Comparison of ENCODE assay signal across 9 cellular contexts in genomic region chr16:83954577-83955016, GRCh38. TPM values are rescaled to one million over a fixed set of nuclear protein-coding genes. Genes with fewer than 3 reads are reported as not detected.
DNase-seq lines count a peak whose midpoint lies in the region; ATAC-seq and TF ChIP-seq lines count a peak whose summit lies in the region.
"Had no signal": no experiment of that assay in that cellular context is flagged by ENCODE, and none has a peak within 500 bp of the region (broad histone marks: within the 10 kb centered on the region; RNA-seq: fewer than 3 reads in every experiment).

No MANE protein-coding gene starts in this region.

- H3F3A ChIP-seq in GM23338 (replicated peaks; ENCODE audit: low read depth), result peaks cover 13% of the 10 kb centered on the region; the same call in 1 of the 2 replicates

- H3K9ac ChIP-seq in rectal smooth muscle tissue (ENCODE audit: low read length), result no peak overlapping the region

- no peaks in the 10 kb centered on the region for H3K4me1 ChIP-seq in GM23338 (ENCODE audit: insufficient read depth)
- H3K4me1 ChIP-seq in rectal smooth muscle tissue (ENCODE audit: control insufficient read depth, insufficient read depth, low read length), result peaks cover 11% of the 10 kb centered on the region

- H3K4me3 Mint-ChIP-seq in GM23338, result no peak overlapping the region

- no peaks in the 10 kb centered on the region for H3K9me2 ChIP-seq in GM23338 (ENCODE audit: insufficient read depth)

- peak; percentile 48 for DNase-seq in GM23338 (ENCODE audit: low spot score)
- DNase-seq in SW 1271 (lab: John Stamatoyannopoulos, UW), result peak; percentile 47 to 64
- peak; percentile 86 for DNase-seq in cardiac septum (ENCODE audit: low spot score)
- DNase-seq in NCI-H1930 (lab: John Stamatoyannopoulos, UW), result no peak
- no peak for DNase-seq in NCI-H345 (lab: John Stamatoyannopoulos, UW)
- DNase-seq in Ammon's horn (ENCODE audit: low spot score), result no peak

- H2AFZ ChIP-seq in GM23338, result no peak overlapping the region

- no peaks in the 10 kb centered on the region for H4K20me1 ChIP-seq in GM23338 (replicated peaks; ENCODE audit: insufficient read depth)

- intact Hi-C loops in cardiac septum (cut with DNase I), result loop anchor here (5.0 to 10.0 kb wide), 2 partner anchors 130 to 223 kb away; no protein-coding TSS in a partner anchor

- H3K4me3 ChIP-seq in GM23338 (no peak overlapping the region), rectal smooth muscle tissue (ENCODE audit: low read length) (peak overlapping the region; percentile 18)

- H3K9me3 Mint-ChIP-seq in GM23338, result peaks cover 13% of the 10 kb centered on the region

- peaks cover 9% of the 10 kb centered on the region for H3K4me1 Mint-ChIP-seq in GM23338

- no peak overlapping the region for H3K27ac Mint-ChIP-seq in GM23338

- H3K79me2 ChIP-seq in GM23338 (replicated peaks; ENCODE audit: insufficient read depth), result no peaks in the 10 kb centered on the region

- H3K27me3 Mint-ChIP-seq in GM23338 (ENCODE audit: insufficient read depth, low read depth, poor library complexity), result peaks cover 8% of the 10 kb centered on the region

- H3K27ac ChIP-seq in GM23338 (ENCODE audit: low read depth), result no peak overlapping the region
- peak overlapping the region; percentile 89 for H3K27ac ChIP-seq in rectal smooth muscle tissue (ENCODE audit: low read depth, low read length)

- no peaks in the 10 kb centered on the region for H3K36me3 ChIP-seq in GM23338 (ENCODE audit: insufficient read depth)
- H3K36me3 ChIP-seq in rectal smooth muscle tissue (ENCODE audit: control insufficient read depth, insufficient read depth, low read length), result peaks cover 4% of the 10 kb centered on the region

- H3K27me3 ChIP-seq in GM23338 (ENCODE audit: insufficient read depth) (no peaks in the 10 kb centered on the region), rectal smooth muscle tissue (ENCODE audit: control insufficient read depth, insufficient read depth, low read length) (no peaks in the 10 kb centered on the region)

- no peak for TF ChIP-seq CTCF in GM23338 (conservative IDR thresholded peaks at IDR 0.05; ENCODE audit: low read depth in 2 of 2)

- H3K36me3 Mint-ChIP-seq in GM23338 (ENCODE audit: low read depth), result peaks cover 9% of the 10 kb centered on the region; the same call in 2 of the 3 replicates

- ATAC-seq in GM23338 (peak; percentile 9; the same call in 1 of the 3 replicates), GM21381 (IDR thresholded peaks at IDR 0.05; ENCODE audit: unreplicated experiment) (no peak)

- no peak overlapping the region for H3K4me2 ChIP-seq in GM23338

TF ChIP-seq in GM23338, 12 proteins besides CTCF, POLR2A, EP300 and RAD21:
- no peak for TF ChIP-seq CREB1 (CRISPR knock-in tag; IDR thresholded peaks at IDR 0.05; ENCODE audit: low read depth)
- TF ChIP-seq NANOG (IDR thresholded peaks at IDR 0.05; ENCODE audit: borderline replicate concordance), result no peak
- TF ChIP-seq ETS1 (IDR thresholded peaks at IDR 0.05), result no peak
- no peak for TF ChIP-seq POLR2AphosphoS5 (IDR thresholded peaks at IDR 0.05; ENCODE audit: low read depth)
- no peak for TF ChIP-seq STAT1 (IDR thresholded peaks at IDR 0.05; ENCODE audit: unreplicated experiment)
- TF ChIP-seq ZNF331 (CRISPR knock-in tag; IDR thresholded peaks at IDR 0.05; ENCODE audit: low read depth), result no peak
- TF ChIP-seq EZH2 (IDR thresholded peaks at IDR 0.05; ENCODE audit: low read depth, unreplicated experiment), result no peak

RNA-seq across cellular contexts. Expression of gene OSGIN1, which starts 1.6 kb away (rescaled TPM):
- 0.89 and 1.6 TPM in 2 replicates for total RNA-seq in GM23338 (2014; rRNA removed; shearing (Covaris generic))
- polyA plus RNA-seq in GM23338 (2016; fragmentation: Nextera tagmentation; extraction: Ambion mirVana), result 0.32 and 0.94 TPM in 2 replicates
- 12.6 TPM for total RNA-seq in cardiac septum

RNA-seq across cellular contexts. Expression of gene NECAB2, which starts 13.4 kb away (rescaled TPM):
- 1.4 and 1.6 TPM in 2 replicates for total RNA-seq in GM23338 (2014; rRNA removed; shearing (Covaris generic))
- 4.5 and 5.1 TPM in 2 replicates for polyA plus RNA-seq in GM23338 (2016; fragmentation: Nextera tagmentation; extraction: Ambion mirVana)
- total RNA-seq in cardiac septum, result 2.5 TPM
- total RNA-seq: ureter had no signal

RNA-seq across cellular contexts. Expression of gene MLYCD, which starts 55.7 kb away (rescaled TPM):
- total RNA-seq in GM23338 (2014; rRNA removed; shearing (Covaris generic)), result 6.5 and 7.2 TPM in 2 replicates
- polyA plus RNA-seq in GM23338 (2016; fragmentation: Nextera tagmentation; extraction: Ambion mirVana), result 2.3 and 3.2 TPM in 2 replicates
- 20.1 TPM for total RNA-seq in cardiac septum

Comparison
In these comparisons a context has a peak if more than half of its experiments do, and no peak if none do; other contexts are left out.
1. DNase-seq: peak in GM23338 (single experiment), SW 1271 (2 of 2) and cardiac septum (single experiment); none in NCI-H1930 (0 of 2), NCI-H345 (single experiment) and Ammon's horn (single experiment).